ENCODE assay signal across 14 cellular contexts in the genomic region with DNA sequence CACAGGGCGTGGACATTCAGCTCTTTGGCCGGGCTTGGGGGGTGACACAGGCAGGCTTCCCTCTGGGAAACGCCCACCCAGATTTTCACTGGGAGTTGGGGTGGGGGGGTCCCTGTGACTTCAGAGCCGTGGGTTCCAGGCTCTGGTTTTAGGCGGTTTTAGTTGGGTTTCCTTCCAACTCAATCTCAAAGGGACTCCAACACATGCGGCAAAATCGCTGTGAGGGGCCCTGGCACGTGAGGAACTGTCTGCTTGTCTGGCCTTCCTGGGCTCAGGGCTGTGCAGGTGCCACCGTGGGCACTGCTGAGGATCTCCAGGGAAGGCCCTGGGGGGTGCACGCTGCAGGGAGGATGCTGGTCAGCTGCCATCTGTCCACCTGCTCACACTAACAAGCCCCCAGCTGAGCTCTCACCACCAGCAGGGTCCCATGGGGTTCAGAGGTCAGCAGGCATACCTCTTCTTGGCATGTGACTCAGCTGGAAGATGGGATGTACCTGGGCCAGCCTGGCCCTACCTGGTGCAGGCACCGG. TPM values are rescaled to one million over a fixed set of nuclear protein-coding genes. Genes with fewer than 3 reads are reported as not detected.
DNase-seq lines count a peak whose midpoint lies in the region; ATAC-seq, FAIRE-seq and TF ChIP-seq lines count a peak whose summit lies in the region.
"Had no signal": no experiment of that assay in that cellular context is flagged by ENCODE, and none has a peak within 500 bp of the region (broad histone marks: within the 10 kb centered on the region; RNA-seq: fewer than 3 reads in every experiment).

No MANE protein-coding gene starts in this region.

- TF ChIP-seq RAD21 in H1 (IDR thresholded peaks at IDR 0.05 in 1 of 2, conservative IDR thresholded peaks at IDR 0.05 in 1 of 2; ENCODE audit: low read depth in 2 of 2, low read length in 2 of 2) = no peak

- intact Hi-C loops in Right ventricle myocardium inferior (cut with DNase I) = loop anchor here (5.0 kb wide), 1 partner anchor 125 kb away; no protein-coding TSS in a partner anchor
- intact Hi-C loops in cardiac septum (cut with DNase I) = no loop called here
- intact Hi-C loops in Calu3 (cut with micrococcal nuclease; ENCODE audit: unreplicated experiment) = no loop called here

- no peaks in the 10 kb centered on the region for H3K23me2 ChIP-seq in H1 (ENCODE audit: low read depth, low read length)

- H3K27me3 ChIP-seq in H1 (replicated peaks in 1 of 4; ENCODE audit: control insufficient read depth in 3 of 4, extremely low read depth in 1 of 4, insufficient read depth in 3 of 4, low read length in 3 of 4) (no peaks in the 10 kb centered on the region), muscle layer of colon (ENCODE audit: control insufficient read depth in 1 of 2, insufficient read depth in 2 of 2, low read length in 2 of 2) (no peaks in the 10 kb centered on the region)

- H3K4me3 ChIP-seq in H1 (ENCODE audit: extremely low read depth in 1 of 4, insufficient read depth in 2 of 4, low read depth in 3 of 4, low read length in 4 of 4) (no peak overlapping the region), muscle layer of colon (ENCODE audit: low read depth in 1 of 2, low read length in 2 of 2) (no peak overlapping the region), urinary bladder (ENCODE audit: low read depth, low read length) (no peak overlapping the region)
- H3K4me3 ChIP-seq: K562 had no signal

- H3K56ac ChIP-seq in H1 (replicated peaks; ENCODE audit: insufficient read length, low read depth, low read length) = no peak overlapping the region

- H3K36me3 ChIP-seq in H1 (ENCODE audit: control insufficient read depth in 2 of 4, insufficient read depth in 4 of 4, low read length in 3 of 4) (peaks cover 0 to 3% (median 0%) of the 10 kb centered on the region in 4 experiments; a peak in 1 of 8 replicates), muscle layer of colon (ENCODE audit: insufficient read depth, low read length) (no peaks in the 10 kb centered on the region), urinary bladder (ENCODE audit: insufficient read depth) (no peaks in the 10 kb centered on the region)

- H3K9me3 ChIP-seq in H1 (ENCODE audit: insufficient read depth in 2 of 2, low read depth in 1 of 2, low read length in 1 of 2) = no peaks in the 10 kb centered on the region
- H3K9me3 ChIP-seq in muscle layer of colon (ENCODE audit: low read length) = no peaks in the 10 kb centered on the region

- H3K14ac ChIP-seq in H1 (ENCODE audit: insufficient read length) = no peak overlapping the region

- H3K4ac ChIP-seq in H1 (replicated peaks; ENCODE audit: insufficient read length, low read depth, low read length) = no peak overlapping the region

- no peak overlapping the region; a peak in 1 of 4 replicates for H3K4me2 ChIP-seq in H1 (ENCODE audit: insufficient read depth in 1 of 2, low read depth in 2 of 2, low read length in 2 of 2)

- peaks cover 67% of the 10 kb centered on the region for H3K79me1 ChIP-seq in H1 (ENCODE audit: low read depth, low read length)

- H3K4me1 ChIP-seq in H1 (replicated peaks in 1 of 4; ENCODE audit: control insufficient read depth in 3 of 4, insufficient read depth in 4 of 4, low read length in 3 of 4) (peaks cover 0 to 45% (median 25%) of the 10 kb centered on the region in 4 experiments; a peak in 6 of 7 replicates), muscle layer of colon (ENCODE audit: insufficient read depth, low read length) (peaks cover 92% of the 10 kb centered on the region), urinary bladder (ENCODE audit: insufficient read depth) (peaks cover 6% of the 10 kb centered on the region)

- WGBS in H1 (ENCODE audit: extremely low coverage in 1 of 2, insufficient coverage in 1 of 2, insufficient read length in 1 of 2, insufficient replicate concordance in 2 of 2, low coverage in 1 of 2, low lambda C conversion rate in 2 of 2, missing lambda C conversion rate in 1 of 2), 2 experiments = 92% methylated on average over 11 of the region's 11 CpGs; no CpG with 5 or more reads in 1 of the 2 experiments
- WGBS in urinary bladder = 71% methylated on average over 11 of the region's 11 CpGs

- TF ChIP-seq POLR2A in H1 (IDR thresholded peaks at IDR 0.05; ENCODE audit: control extremely low read depth in 1 of 2, low read depth in 2 of 2, low read length in 2 of 2) = no peak

- DNase-seq in Right ventricle myocardium inferior (ENCODE audit: missing footprints) = peak; percentile 64
- DNase-seq in cardiac septum (ENCODE audit: low spot score) = no peak
- no peak for DNase-seq in H1 (ENCODE audit: low read depth in 1 of 2, low spot score in 2 of 2)
- DNase-seq in LoVo (ENCODE audit: low spot score) = no peak
- DNase-seq in Calu3 = no peak
- DNase-seq: activated CD8-positive, alpha-beta memory T cell treated with anti-CD3 and anti-CD28 coated beads for 24 hours; activated naive CD4-positive, alpha-beta T cell; NCI-H2081 treated with DMSO at 0.1 percent for 48 hours; stimulated activated CD4-positive, alpha-beta T cell treated with anti-CD3 and anti-CD28 coated beads, Interleukin-12 subunit alpha, Interleukin-12 subunit beta, amount 100 ng/mL, for 4 hours had no signal

- H3K18ac ChIP-seq in H1 (ENCODE audit: extremely low read depth, low read length) = no peak overlapping the region; the same call in 1 of the 2 replicates

- H3K4me1 Mint-ChIP-seq in Calu3 (ENCODE audit: low read depth, unreplicated experiment) = peaks cover 5% of the 10 kb centered on the region

- H4K8ac ChIP-seq in H1 (ENCODE audit: extremely low read depth, insufficient read depth, low read length) = 0 out of 2 replicates have a peak overlapping the region, but pooled peaks have one; percentile 3

- peaks cover 4% of the 10 kb centered on the region for H3K36me3 Mint-ChIP-seq in Calu3 (ENCODE audit: insufficient read depth, unreplicated experiment)

- no peak overlapping the region for H4K5ac ChIP-seq in H1 (ENCODE audit: insufficient read length, low read depth, low read length)

- H3K4me3 Mint-ChIP-seq in Calu3 (ENCODE audit: low read depth, unreplicated experiment) = no peak overlapping the region

- FAIRE-seq in H1 (lab: Jason Lieb, UNC) = no peak
- FAIRE-seq: K562 had no signal

- H3K27ac ChIP-seq in H1 (ENCODE audit: low read depth, low read length) (no peak overlapping the region; the same call in 1 of the 2 replicates), muscle layer of colon (ENCODE audit: low read depth, low read length) (peak overlapping the region; percentile 80), urinary bladder (ENCODE audit: low read depth) (peak overlapping the region; percentile 65)

- no peak overlapping the region for H2AK5ac ChIP-seq in H1 (ENCODE audit: low read depth, low read length)

- ATAC-seq in Right ventricle myocardium inferior (no peak), HG02763 (IDR thresholded peaks at IDR 0.05; ENCODE audit: unreplicated experiment) (no peak)
- ATAC-seq: Panc1 had no signal

- H3K27ac Mint-ChIP-seq in Calu3 (ENCODE audit: unreplicated experiment) = no peak overlapping the region

- H4K20me1 ChIP-seq in H1 (replicated peaks in 1 of 2; ENCODE audit: control insufficient read depth in 1 of 2, insufficient read depth in 2 of 2, low read length in 2 of 2) = peaks cover 77 to 87% of the 10 kb centered on the region in 2 experiments

- no peaks in the 10 kb centered on the region for H3K27me3 Mint-ChIP-seq in Calu3 (ENCODE audit: unreplicated experiment)

- TF ChIP-seq CTCF in H1 (IDR thresholded peaks at IDR 0.05; ENCODE audit: control extremely low read depth in 1 of 3, insufficient read depth in 1 of 3, low read depth in 1 of 3, low read length in 3 of 3) (no peak), Calu3 (IDR thresholded peaks at IDR 0.05; ENCODE audit: unreplicated experiment) (no peak)

- H3K79me2 ChIP-seq in H1 (ENCODE audit: control insufficient read depth in 1 of 2, insufficient read depth in 2 of 2, low read length in 2 of 2) = peaks cover 55 to 100% of the 10 kb centered on the region in 2 experiments

- H2BK20ac ChIP-seq in H1 (ENCODE audit: low read length) = no peak overlapping the region

- H2AFZ ChIP-seq in H1 (ENCODE audit: low read length) = no peak overlapping the region

- H2BK120ac ChIP-seq in H1 (replicated peaks; ENCODE audit: low read depth, low read length) = no peak overlapping the region

- CTCF ChIA-PET in H1 (lab: Charles Lee; ENCODE audit: partially characterized antibody) = interaction anchor here (0.6 to 3.2 kb wide), 10 partner anchors 10 to 304 kb away, joined by 3 to 17 read pairs (median 4); no protein-coding TSS in a partner anchor
- CTCF ChIA-PET in Calu3 (lab: Charles Lee) = no interaction called here

- no peak overlapping the region; a peak in 1 of 7 replicates for H3K9ac ChIP-seq in H1 (replicated peaks in 1 of 4; ENCODE audit: extremely low read depth in 1 of 4, low read depth in 3 of 4, low read length in 3 of 4)
- H3K9ac ChIP-seq in muscle layer of colon (ENCODE audit: low read length) = no peak overlapping the region

- H4K91ac ChIP-seq in H1 (replicated peaks; ENCODE audit: insufficient read length, low read length) = no peak overlapping the region

- BruUV-seq in Calu3 (replicated peaks; lab: Mats Ljungman, UMichigan) = no TSS peak

- H2BK15ac ChIP-seq in H1 (ENCODE audit: low read length) = no peak overlapping the region

- no peaks in the 10 kb centered on the region for H3K9me3 Mint-ChIP-seq in Calu3 (ENCODE audit: low read depth, unreplicated experiment)

- no peak overlapping the region for H2BK12ac ChIP-seq in H1 (ENCODE audit: low read depth, low read length)

- no peak for TF ChIP-seq EP300 in H1 (IDR thresholded peaks at IDR 0.05; ENCODE audit: borderline replicate concordance in 1 of 2, low read depth in 2 of 2, low read length in 2 of 2)

- POLR2A ChIA-PET in H1 (lab: Charles Lee; ENCODE audit: partially characterized antibody) = no interaction called here

- H3K23ac ChIP-seq in H1 (ENCODE audit: insufficient read length) = no peak overlapping the region

- H2BK5ac ChIP-seq in H1 (ENCODE audit: low read depth, low read length) = no peak overlapping the region; the same call in 1 of the 2 replicates

TF ChIP-seq in H1, 55 proteins besides CTCF, POLR2A, EP300 and RAD21 (continues in another document):
- TF ChIP-seq CBX8 (IDR thresholded peaks at IDR 0.05; ENCODE audit: borderline replicate concordance, low read depth, low read length) (no peak), RFX5 (IDR thresholded peaks at IDR 0.05; ENCODE audit: borderline replicate concordance, low read depth, low read length) (no peak)

RNA-seq across cellular contexts. Expression of gene HS6ST1, which starts 11.7 kb away (rescaled TPM):
- 34.9 TPM for total RNA-seq in Right ventricle myocardium inferior
- total RNA-seq in cardiac septum = 14.4 TPM
- 72.8 and 74.6 TPM in 2 replicates for total RNA-seq in H1 (2021; fragmentation: NEBNext Ultra II Directional; extraction: Animal tissue kit (Norgen Biotek cat#: 25700))
- polyA plus RNA-seq in H1 (2011; rRNA removed) = 37.4 and 61.3 TPM in 2 replicates
- 37.9 TPM for polyA plus RNA-seq in H1 (2011; cell fraction: cytosol; rRNA removed)
- 51.0 TPM for polyA plus RNA-seq in H1 (2011; cell fraction: nucleus; rRNA removed)
- polyA plus RNA-seq in H1 (2012, experiment 1 of 2) = 44.2 to 60.1 TPM (median 56.3 TPM) in 4 replicates
- polyA plus RNA-seq in H1 (2012, experiment 2 of 2) = 57.3 TPM
- 41.0 TPM for polyA plus RNA-seq in H1 (2013, experiment 1 of 2)
- polyA plus RNA-seq in H1 (2013, experiment 2 of 2) = 45.1 TPM
- 26.9 and 34.9 TPM in 2 replicates for polyA minus RNA-seq in H1 (2011; rRNA and poly(A)+ RNA removed)
- polyA minus RNA-seq in H1 (2011; cell fraction: cytosol; rRNA and poly(A)+ RNA removed) = 49.1 TPM
- polyA minus RNA-seq in H1 (2011; cell fraction: nucleus; rRNA and poly(A)+ RNA removed) = 74.6 TPM
- 16.9 TPM for total RNA-seq in urinary bladder
- polyA plus RNA-seq in urinary bladder = 40.0 TPM
- total RNA-seq in Calu3 (2022) = 27.6 and 34.6 TPM in 2 replicates
